ENCODE assay signal across 1 cellular context in genomic region chr1:109625601-109626560, GRCh38.
TF ChIP-seq lines count a peak whose summit lies in the region.

No MANE protein-coding gene starts in this region.

TF ChIP-seq in GM23338, 12 proteins besides CTCF, POLR2A, EP300 and RAD21:
- no peak for TF ChIP-seq POLR2AphosphoS5 (IDR thresholded peaks at IDR 0.05; ENCODE audit: low read depth)
- no peak for TF ChIP-seq JUNB (IDR thresholded peaks at IDR 0.05; ENCODE audit: unreplicated experiment)
- no peak for TF ChIP-seq EZH2phosphoT487 (IDR thresholded peaks at IDR 0.05; ENCODE audit: unreplicated experiment)
- TF ChIP-seq EZH2 (IDR thresholded peaks at IDR 0.05; ENCODE audit: low read depth, unreplicated experiment) = no peak
- no peak for TF ChIP-seq ZNF462 (CRISPR knock-in tag; IDR thresholded peaks at IDR 0.05)
- TF ChIP-seq, protein P1, sequence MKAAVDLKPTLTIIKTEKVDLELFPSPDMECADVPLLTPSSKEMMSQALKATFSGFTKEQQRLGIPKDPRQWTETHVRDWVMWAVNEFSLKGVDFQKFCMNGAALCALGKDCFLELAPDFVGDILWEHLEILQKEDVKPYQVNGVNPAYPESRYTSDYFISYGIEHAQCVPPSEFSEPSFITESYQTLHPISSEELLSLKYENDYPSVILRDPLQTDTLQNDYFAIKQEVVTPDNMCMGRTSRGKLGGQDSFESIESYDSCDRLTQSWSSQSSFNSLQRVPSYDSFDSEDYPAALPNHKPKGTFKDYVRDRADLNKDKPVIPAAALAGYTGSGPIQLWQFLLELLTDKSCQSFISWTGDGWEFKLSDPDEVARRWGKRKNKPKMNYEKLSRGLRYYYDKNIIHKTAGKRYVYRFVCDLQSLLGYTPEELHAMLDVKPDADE (IDR thresholded peaks at IDR 0.05) = no peak
- no peak for TF ChIP-seq ZNF331 (CRISPR knock-in tag; IDR thresholded peaks at IDR 0.05; ENCODE audit: low read depth)
- TF ChIP-seq ZNF114 (CRISPR knock-in tag; IDR thresholded peaks at IDR 0.05) = no peak
- TF ChIP-seq, protein P2, sequence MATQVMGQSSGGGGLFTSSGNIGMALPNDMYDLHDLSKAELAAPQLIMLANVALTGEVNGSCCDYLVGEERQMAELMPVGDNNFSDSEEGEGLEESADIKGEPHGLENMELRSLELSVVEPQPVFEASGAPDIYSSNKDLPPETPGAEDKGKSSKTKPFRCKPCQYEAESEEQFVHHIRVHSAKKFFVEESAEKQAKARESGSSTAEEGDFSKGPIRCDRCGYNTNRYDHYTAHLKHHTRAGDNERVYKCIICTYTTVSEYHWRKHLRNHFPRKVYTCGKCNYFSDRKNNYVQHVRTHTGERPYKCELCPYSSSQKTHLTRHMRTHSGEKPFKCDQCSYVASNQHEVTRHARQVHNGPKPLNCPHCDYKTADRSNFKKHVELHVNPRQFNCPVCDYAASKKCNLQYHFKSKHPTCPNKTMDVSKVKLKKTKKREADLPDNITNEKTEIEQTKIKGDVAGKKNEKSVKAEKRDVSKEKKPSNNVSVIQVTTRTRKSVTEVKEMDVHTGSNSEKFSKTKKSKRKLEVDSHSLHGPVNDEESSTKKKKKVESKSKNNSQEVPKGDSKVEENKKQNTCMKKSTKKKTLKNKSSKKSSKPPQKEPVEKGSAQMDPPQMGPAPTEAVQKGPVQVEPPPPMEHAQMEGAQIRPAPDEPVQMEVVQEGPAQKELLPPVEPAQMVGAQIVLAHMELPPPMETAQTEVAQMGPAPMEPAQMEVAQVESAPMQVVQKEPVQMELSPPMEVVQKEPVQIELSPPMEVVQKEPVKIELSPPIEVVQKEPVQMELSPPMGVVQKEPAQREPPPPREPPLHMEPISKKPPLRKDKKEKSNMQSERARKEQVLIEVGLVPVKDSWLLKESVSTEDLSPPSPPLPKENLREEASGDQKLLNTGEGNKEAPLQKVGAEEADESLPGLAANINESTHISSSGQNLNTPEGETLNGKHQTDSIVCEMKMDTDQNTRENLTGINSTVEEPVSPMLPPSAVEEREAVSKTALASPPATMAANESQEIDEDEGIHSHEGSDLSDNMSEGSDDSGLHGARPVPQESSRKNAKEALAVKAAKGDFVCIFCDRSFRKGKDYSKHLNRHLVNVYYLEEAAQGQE (IDR thresholded peaks at IDR 0.05; ENCODE audit: unreplicated experiment) = no peak
- no peak for TF ChIP-seq NANOG (IDR thresholded peaks at IDR 0.05; ENCODE audit: borderline replicate concordance)
- TF ChIP-seq CREB1 (CRISPR knock-in tag; IDR thresholded peaks at IDR 0.05; ENCODE audit: low read depth) = no peak
- TF ChIP-seq STAT1 (IDR thresholded peaks at IDR 0.05; ENCODE audit: unreplicated experiment) = no peak
TF ChIP-seq in GM23338: peak in this region for 0.
